In genomic region chr16:59634951-59635350, GRCh38 we compare ENCODE assay signal across 24 cellular contexts.
A peak's percentile ranks its signal among the peaks of the same experiment; 100 is the strongest.
DNase-seq lines count a peak whose midpoint lies in the region; TF ChIP-seq lines count a peak whose summit lies in the region.
"Had no signal": no experiment of that assay in that cellular context is flagged by ENCODE, and none has a peak within 500 bp of the region (broad histone marks: within the 10 kb centered on the region; RNA-seq: fewer than 3 reads in every experiment).

No MANE protein-coding gene starts in this region.

- no peak overlapping the region for H3K4ac ChIP-seq in neuronal stem cell (ENCODE audit: low read length)

- H3K9me3 ChIP-seq in adipocyte (ENCODE audit: control insufficient read depth, low read length): no peaks in the 10 kb centered on the region
- no peaks in the 10 kb centered on the region for H3K9me3 ChIP-seq in fibroblast of lung (ENCODE audit: control insufficient read depth, insufficient read depth, low read depth, low read length)
- H3K9me3 ChIP-seq in neuronal stem cell (replicated peaks in 1 of 2; ENCODE audit: control insufficient read depth in 2 of 2, insufficient read depth in 1 of 2, low read depth in 1 of 2, low read length in 2 of 2): peaks cover 0 to 3% of the 10 kb centered on the region in 2 donors
- H3K9me3 ChIP-seq: breast epithelium had no signal

- no peak overlapping the region for H2BK120ac ChIP-seq in neuronal stem cell (ENCODE audit: low read depth, low read length)

- H3K14ac ChIP-seq in neuronal stem cell (ENCODE audit: low read length): no peak overlapping the region

- H3K4me2 ChIP-seq in fibroblast of lung (ENCODE audit: extremely low read depth, insufficient read depth, low read length) (peak overlapping the region; percentile 56), neuronal stem cell (ENCODE audit: insufficient read depth, low read length, poor library complexity, severe bottlenecking) (no peak overlapping the region)
- H3K4me2 ChIP-seq: BLaER1 treated with 17β-estradiol and CSF1 and Interleukin-3, amounts not matched to agents 10 nM and 100 nM had no signal

- H4K8ac ChIP-seq in neuronal stem cell (ENCODE audit: low read depth, low read length): no peak overlapping the region

- no peaks in the 10 kb centered on the region for H3K36me3 Mint-ChIP-seq in activated T-helper 2 cell treated with anti-CD3 and anti-CD28 coated beads, Interferon-gamma antibody, Interleukin-2, Interleukin-4, amounts not matched to agents 10 μg/mL and 5 μg/mL and 100 μg/mL, durations not matched to agents 14 hours and 24 hours and 36 hours (ENCODE audit: low read depth)
- H3K36me3 Mint-ChIP-seq: activated naive CD8-positive, alpha-beta T cell treated with anti-CD3 and anti-CD28 coated beads for 36 hours; naive B cell had no signal

- H4K20me1 ChIP-seq in fibroblast of lung (ENCODE audit: control insufficient read depth, extremely low read depth, insufficient read depth, low read length): no peaks in the 10 kb centered on the region
- H4K20me1 ChIP-seq: BLaER1 treated with 17β-estradiol and CSF1 and Interleukin-3, amounts not matched to agents 10 nM and 100 nM had no signal

- H3K36me3 ChIP-seq in adipocyte (ENCODE audit: control insufficient read depth, insufficient read depth, low read length, severe bottlenecking) (no peaks in the 10 kb centered on the region), fibroblast of lung (ENCODE audit: control insufficient read depth, insufficient read depth, low read length) (no peaks in the 10 kb centered on the region), neuronal stem cell (replicated peaks in 1 of 2; ENCODE audit: control insufficient read depth in 2 of 2, insufficient read depth in 2 of 2, low read length in 2 of 2) (no peaks in the 10 kb centered on the region)
- H3K36me3 ChIP-seq: BLaER1 treated with 17β-estradiol and CSF1 and Interleukin-3, amounts not matched to agents 10 nM and 100 nM; breast epithelium; heart left ventricle had no signal

- no CpG with 5 or more reads among the region's 1 CpG for WGBS in neuronal stem cell (ENCODE audit: extremely low coverage in 2 of 2, insufficient read length in 2 of 2, insufficient replicate concordance in 1 of 2), 2 donors

- H3K79me2 ChIP-seq in fibroblast of lung (ENCODE audit: control insufficient read depth, insufficient read depth, low read length): no peaks in the 10 kb centered on the region

- H3K27ac ChIP-seq in fibroblast of lung (ENCODE audit: insufficient read depth, low read length) (peak overlapping the region; percentile 36), neuronal stem cell (replicated peaks; ENCODE audit: low read length) (no peak overlapping the region)
- H3K27ac ChIP-seq: BLaER1 treated with 17β-estradiol and CSF1 and Interleukin-3, amounts not matched to agents 10 nM and 100 nM; breast epithelium; heart left ventricle; HL-60 had no signal

- no peak overlapping the region for H3K23ac ChIP-seq in neuronal stem cell (ENCODE audit: low read depth, low read length, poor library complexity)

- H2AK5ac ChIP-seq in neuronal stem cell (ENCODE audit: low read depth, low read length): no peak overlapping the region

- intact Hi-C loops in activated T-helper 2 cell treated with anti-CD3 and anti-CD28 coated beads, Interferon-gamma antibody, Interleukin-2, Interleukin-4, amounts not matched to agents 10 μg/mL and 5 μg/mL and 100 μg/mL, durations not matched to agents 14 hours and 24 hours and 36 hours (cut with micrococcal nuclease): no loop called here

- H2BK15ac ChIP-seq in neuronal stem cell (ENCODE audit: low read length): no peak overlapping the region

- no peak overlapping the region for H3K9ac ChIP-seq in adipocyte (ENCODE audit: low read length)
- no peak overlapping the region for H3K9ac ChIP-seq in fibroblast of lung (ENCODE audit: insufficient read depth, low read length)
- no peak overlapping the region for H3K9ac ChIP-seq in neuronal stem cell (ENCODE audit: low read depth, low read length, poor library complexity)
- H3K9ac ChIP-seq: BLaER1 treated with 17β-estradiol and CSF1 and Interleukin-3, amounts not matched to agents 10 nM and 100 nM had no signal

- no peak overlapping the region for H2AFZ ChIP-seq in fibroblast of lung (ENCODE audit: low read length)
- H2AFZ ChIP-seq in neuronal stem cell (ENCODE audit: low read length): peak overlapping the region; percentile 47

- H3K4me3 Mint-ChIP-seq in activated T-helper 2 cell treated with anti-CD3 and anti-CD28 coated beads, Interferon-gamma antibody, Interleukin-2, Interleukin-4, amounts not matched to agents 10 μg/mL and 5 μg/mL and 100 μg/mL, durations not matched to agents 14 hours and 24 hours and 36 hours (ENCODE audit: low read depth): no peak overlapping the region
- H3K4me3 Mint-ChIP-seq: activated naive CD8-positive, alpha-beta T cell treated with anti-CD3 and anti-CD28 coated beads for 36 hours; endodermal cell; naive B cell had no signal

- TF ChIP-seq CTCF in fibroblast of lung (conservative IDR thresholded peaks at IDR 0.05 in 1 of 2, IDR thresholded peaks at IDR 0.05 in 1 of 2; ENCODE audit: low read depth in 1 of 2, low read length in 2 of 2): no peak

- DNase-seq in EL (peak; percentile 48), adipocyte (ENCODE audit: low read depth) (peak; percentile 34), fibroblast of lung (ENCODE audit: low read depth in 2 of 2) (peak; percentile 31 to 50), neuronal stem cell (ENCODE audit: low spot score) (no peak), Ammon's horn (ENCODE audit: low spot score) (no peak), NCI-H2196 treated with DMSO at 0.1 percent for 48 hours (lab: John Stamatoyannopoulos, UW; ENCODE audit: unreplicated experiment) (no peak)
- no peak for DNase-seq in stimulated activated naive CD4-positive, alpha-beta T cell treated with Interleukin-2 at 50 U/mL for 16 hours (lab: John Stamatoyannopoulos, UW)
- no peak for DNase-seq in activated T-helper 2 cell treated with anti-CD3 and anti-CD28 coated beads, Interferon-gamma antibody, Interleukin-2, Interleukin-4, amounts not matched to agents 10 μg/mL and 5 μg/mL and 100 μg/mL, durations not matched to agents 14 hours and 24 hours and 36 hours (ENCODE audit: low spot score)
- DNase-seq: activated CD4-positive, alpha-beta T cell treated with anti-CD3 and anti-CD28 coated beads, Interleukin-2, amount 50 U/mL, for 4 hours; activated CD4-positive, CD25-positive, alpha-beta regulatory T cell; activated naive CD8-positive, alpha-beta T cell treated with anti-CD3 and anti-CD28 coated beads for 36 hours; COR-L47; endodermal cell; heart left ventricle; naive B cell; NCI-H1105; NCI-H2081; NCI-H446; Right ventricle myocardium superior; stimulated activated CD4-positive, alpha-beta T cell treated with anti-CD3 and anti-CD28 coated beads, Interleukin-4, amount 100 ng/mL, for 4 hours; stimulated activated naive CD8-positive, alpha-beta T cell treated with anti-CD3 and anti-CD28 coated beads, Interleukin-15, Interleukin-2, amounts not matched to agents 100 U/mL and 50 U/mL, for 24 hours had no signal

- no peaks in the 10 kb centered on the region for H3K79me1 ChIP-seq in neuronal stem cell (ENCODE audit: low read depth, low read length)

- H2BK12ac ChIP-seq in neuronal stem cell (ENCODE audit: low read length): no peak overlapping the region

- H4K91ac ChIP-seq in neuronal stem cell (ENCODE audit: low read depth, low read length, poor library complexity): no peak overlapping the region

- H3K4me3 ChIP-seq in adipocyte (ENCODE audit: low read length) (peak overlapping the region; percentile 25), fibroblast of lung (replicated peaks in 1 of 4; ENCODE audit: control extremely low read depth in 1 of 4, insufficient read depth in 1 of 4, low read depth in 3 of 4, low read length in 4 of 4) (no peak overlapping the region), neuronal stem cell (ENCODE audit: low read length in 2 of 2) (no peak overlapping the region)
- H3K4me3 ChIP-seq: BLaER1 treated with 17β-estradiol and CSF1 and Interleukin-3, amounts not matched to agents 10 nM and 100 nM; breast epithelium; heart left ventricle had no signal

- H3K27ac Mint-ChIP-seq in activated T-helper 2 cell treated with anti-CD3 and anti-CD28 coated beads, Interferon-gamma antibody, Interleukin-2, Interleukin-4, amounts not matched to agents 10 μg/mL and 5 μg/mL and 100 μg/mL, durations not matched to agents 14 hours and 24 hours and 36 hours: no peak overlapping the region
- H3K27ac Mint-ChIP-seq: activated naive CD8-positive, alpha-beta T cell treated with anti-CD3 and anti-CD28 coated beads for 36 hours; endodermal cell; naive B cell had no signal

- H3K4me1 ChIP-seq in adipocyte (ENCODE audit: control insufficient read depth, insufficient read depth, low read length): peaks cover 45% of the 10 kb centered on the region
- peaks cover 28% of the 10 kb centered on the region for H3K4me1 ChIP-seq in fibroblast of lung (ENCODE audit: control insufficient read depth, extremely low read depth, insufficient read depth, low read length)
- H3K4me1 ChIP-seq in neuronal stem cell (ENCODE audit: control insufficient read depth in 2 of 2, insufficient read depth in 1 of 2, low read depth in 1 of 2, low read length in 2 of 2): peaks cover 0 to 7% of the 10 kb centered on the region in 2 donors
- H3K4me1 ChIP-seq: breast epithelium had no signal

- H3K9me3 Mint-ChIP-seq in activated T-helper 2 cell treated with anti-CD3 and anti-CD28 coated beads, Interferon-gamma antibody, Interleukin-2, Interleukin-4, amounts not matched to agents 10 μg/mL and 5 μg/mL and 100 μg/mL, durations not matched to agents 14 hours and 24 hours and 36 hours: peaks cover 7% of the 10 kb centered on the region
- H3K9me3 Mint-ChIP-seq: activated naive CD8-positive, alpha-beta T cell treated with anti-CD3 and anti-CD28 coated beads for 36 hours had no signal

- no peak overlapping the region for H2BK5ac ChIP-seq in neuronal stem cell (ENCODE audit: low read length)

- H3K4me1 Mint-ChIP-seq in activated T-helper 2 cell treated with anti-CD3 and anti-CD28 coated beads, Interferon-gamma antibody, Interleukin-2, Interleukin-4, amounts not matched to agents 10 μg/mL and 5 μg/mL and 100 μg/mL, durations not matched to agents 14 hours and 24 hours and 36 hours (ENCODE audit: low read depth): no peaks in the 10 kb centered on the region
- H3K4me1 Mint-ChIP-seq: activated naive CD8-positive, alpha-beta T cell treated with anti-CD3 and anti-CD28 coated beads for 36 hours; endodermal cell; naive B cell had no signal

- H3K27me3 ChIP-seq in adipocyte (replicated peaks; ENCODE audit: control insufficient read depth, insufficient read depth, low read length): no peaks in the 10 kb centered on the region
- H3K27me3 ChIP-seq in fibroblast of lung (ENCODE audit: control insufficient read depth, insufficient read depth, low read length): no peaks in the 10 kb centered on the region
- no peaks in the 10 kb centered on the region for H3K27me3 ChIP-seq in neuronal stem cell (ENCODE audit: control insufficient read depth in 3 of 3, insufficient read depth in 3 of 3, low read depth in 1 of 3, low read length in 3 of 3)
- H3K27me3 ChIP-seq: BLaER1 treated with 17β-estradiol and CSF1 and Interleukin-3, amounts not matched to agents 10 nM and 100 nM; breast epithelium; heart left ventricle had no signal

- H3K27me3 Mint-ChIP-seq in activated T-helper 2 cell treated with anti-CD3 and anti-CD28 coated beads, Interferon-gamma antibody, Interleukin-2, Interleukin-4, amounts not matched to agents 10 μg/mL and 5 μg/mL and 100 μg/mL, durations not matched to agents 14 hours and 24 hours and 36 hours (ENCODE audit: low read depth): no peaks in the 10 kb centered on the region
- H3K27me3 Mint-ChIP-seq: activated naive CD8-positive, alpha-beta T cell treated with anti-CD3 and anti-CD28 coated beads for 36 hours; naive B cell had no signal

- H3K18ac ChIP-seq in neuronal stem cell (ENCODE audit: low read length): no peak overlapping the region

Comparison
In these comparisons a context has a peak if more than half of its experiments do, and no peak if none do; other contexts are left out.
1. DNase-seq: peak in EL (single experiment), adipocyte (single experiment) and fibroblast of lung (2 of 2); none in neuronal stem cell (single experiment), stimulated activated naive CD4-positive, alpha-beta T cell treated with Interleukin-2 at 50 U/mL for 16 hours (single experiment), activated T-helper 2 cell treated with anti-CD3 and anti-CD28 coated beads, Interferon-gamma antibody, Interleukin-2, Interleukin-4, amounts not matched to agents 10 μg/mL and 5 μg/mL and 100 μg/mL, durations not matched to agents 14 hours and 24 hours and 36 hours (single experiment), Ammon's horn (single experiment) and NCI-H2196 treated with DMSO at 0.1 percent for 48 hours (single experiment).